In genomic region chr7:130143334-130143732, GRCh38 we compare ENCODE assay signal across 22 cellular contexts.
DNase-seq lines count a peak whose midpoint lies in the region; ATAC-seq, FAIRE-seq and TF ChIP-seq lines count a peak whose summit lies in the region.
"Had no signal": no experiment of that assay in that cellular context is flagged by ENCODE, and none has a peak within 500 bp of the region (broad histone marks: within the 10 kb centered on the region; RNA-seq: fewer than 3 reads in every experiment).

No MANE protein-coding gene starts in this region.

- no peak overlapping the region for H2AK5ac ChIP-seq in trophoblast cell (ENCODE audit: low read length)

- H3K27ac ChIP-seq in pancreas: peak overlapping the region in 3 of 4 donors; percentile 60 to 87 (median 67)
- no peak overlapping the region for H3K27ac ChIP-seq in trophoblast cell (ENCODE audit: low read depth, low read length)

- TF ChIP-seq CTCF in pancreas (IDR thresholded peaks at IDR 0.05): no peak

- no peak overlapping the region for H3K9ac ChIP-seq in trophoblast cell (ENCODE audit: low read length)
- H3K9ac ChIP-seq: SK-N-SH had no signal

- peaks cover 0 to 4% (median 0%) of the 10 kb centered on the region in 3 donors for H3K4me1 ChIP-seq in pancreas
- H3K4me1 ChIP-seq in trophoblast cell (ENCODE audit: control insufficient read depth in 1 of 2, insufficient read depth in 2 of 2, low read length in 2 of 2): peaks cover 13 to 22% of the 10 kb centered on the region in 2 experiments

- no peak overlapping the region for H3K4ac ChIP-seq in trophoblast cell (ENCODE audit: low read depth, low read length)

- H3K14ac ChIP-seq in trophoblast cell (ENCODE audit: low read length): no peak overlapping the region

- H3K4me3 Mint-ChIP-seq in activated naive CD8-positive, alpha-beta T cell: peak overlapping the region; percentile 25
- H3K4me3 Mint-ChIP-seq in activated naive CD8-positive, alpha-beta T cell treated with anti-CD3 and anti-CD28 coated beads for 36 hours: no peak overlapping the region
- no peak overlapping the region for H3K4me3 Mint-ChIP-seq in memory B cell
- H3K4me3 Mint-ChIP-seq: activated naive CD4-positive, alpha-beta T cell treated with anti-CD3 and anti-CD28 coated beads for 36 hours had no signal

- H2BK12ac ChIP-seq in trophoblast cell (ENCODE audit: low read length): no peak overlapping the region

- H3K18ac ChIP-seq in trophoblast cell (ENCODE audit: low read length): no peak overlapping the region

- no peak overlapping the region for H2BK5ac ChIP-seq in trophoblast cell (ENCODE audit: low read depth, low read length, poor library complexity)

- H4K12ac ChIP-seq in trophoblast cell (ENCODE audit: low read depth, low read length): no peak overlapping the region

- H3K36me3 ChIP-seq in pancreas (no peaks in the 10 kb centered on the region), trophoblast cell (ENCODE audit: control insufficient read depth in 1 of 2, insufficient read depth in 2 of 2, low read length in 2 of 2) (peaks cover 6 to 7% of the 10 kb centered on the region in 2 experiments)

- H3K23ac ChIP-seq in trophoblast cell (ENCODE audit: low read length): no peak overlapping the region

- no peak overlapping the region for H4K91ac ChIP-seq in trophoblast cell (ENCODE audit: low read depth, low read length)

- peaks cover 2% of the 10 kb centered on the region for H3K36me3 Mint-ChIP-seq in activated naive CD8-positive, alpha-beta T cell
- no peaks in the 10 kb centered on the region for H3K36me3 Mint-ChIP-seq in activated naive CD8-positive, alpha-beta T cell treated with anti-CD3 and anti-CD28 coated beads for 36 hours
- H3K36me3 Mint-ChIP-seq in memory B cell: no peaks in the 10 kb centered on the region

- WGBS in pancreas, 2 donors: 94% methylated on average over 5 of the region's 5 CpGs
- WGBS in trophoblast cell (ENCODE audit: extremely low coverage, insufficient coverage, insufficient read length): no CpG with 5 or more reads among the region's 5 CpGs

- H3K27me3 ChIP-seq in pancreas (no peaks in the 10 kb centered on the region), trophoblast cell (ENCODE audit: insufficient read depth, low read length) (no peaks in the 10 kb centered on the region)

- in situ Hi-C loops in ACHN (cut with HindIII; ENCODE audit: low pct_ligation_motif_present, low pct_unique_long_range_greater_than_20kb, low sequenced_read_pairs): no loop called here

- no peak for DNase-seq in activated naive CD8-positive, alpha-beta T cell treated with anti-CD3 and anti-CD28 coated beads for 36 hours
- no peak for DNase-seq in memory B cell (ENCODE audit: low spot score in 2 of 2)
- no peak for DNase-seq in pancreas
- DNase-seq in trophoblast cell: no peak
- no peak for DNase-seq in ACHN
- DNase-seq: activated CD4-positive, alpha-beta T cell treated with anti-CD3 and anti-CD28 coated beads, Interleukin-2, amount 50 U/mL, for 48 hours; activated CD4-positive, CD25-positive, alpha-beta regulatory T cell treated with anti-CD3 and anti-CD28 coated beads, Interleukin-2, amount 50 U/mL, for 72 hours; activated naive CD4-positive, alpha-beta T cell treated with anti-CD3 and anti-CD28 coated beads for 36 hours; CD8-positive, alpha-beta T cell; GOT3; Karpas-422; NCI-H1417; NCI-H2029 treated with DMSO at 0.1 percent for 48 hours; NCI-H524 treated with DMSO at 0.1 percent for 48 hours; OCI-M1; SK-N-SH; stimulated activated CD4-positive, alpha-beta T cell treated with anti-CD3 and anti-CD28 coated beads, Interleukin-4, amount 100 ng/mL, for 1 hour had no signal

- H3K27ac Mint-ChIP-seq in activated naive CD8-positive, alpha-beta T cell: no peak overlapping the region
- H3K27ac Mint-ChIP-seq in activated naive CD8-positive, alpha-beta T cell treated with anti-CD3 and anti-CD28 coated beads for 36 hours: no peak overlapping the region
- H3K27ac Mint-ChIP-seq in memory B cell: peak overlapping the region; percentile 87
- H3K27ac Mint-ChIP-seq: activated naive CD4-positive, alpha-beta T cell treated with anti-CD3 and anti-CD28 coated beads for 36 hours; CD8-positive, alpha-beta T cell had no signal

- H3K79me1 ChIP-seq in trophoblast cell (ENCODE audit: low read length): peaks cover 9% of the 10 kb centered on the region

- H3K79me2 ChIP-seq in trophoblast cell (ENCODE audit: control insufficient read depth, insufficient read depth, low read length, poor library complexity): peaks cover 2% of the 10 kb centered on the region

- H3K4me3 ChIP-seq in pancreas (no peak overlapping the region), trophoblast cell (ENCODE audit: low read depth, low read length) (no peak overlapping the region)

- no peak for FAIRE-seq in pancreas (lab: Jason Lieb, UNC)
- FAIRE-seq: endothelial cell of umbilical vein, frontal cortex had no signal

- no peak overlapping the region for H2AFZ ChIP-seq in trophoblast cell (ENCODE audit: insufficient read depth, low read length, poor library complexity)

- H3K9me3 ChIP-seq in pancreas (no peaks in the 10 kb centered on the region), trophoblast cell (ENCODE audit: insufficient read depth, low read depth, low read length) (no peaks in the 10 kb centered on the region)
- H3K9me3 ChIP-seq: SK-N-SH had no signal

- H3K4me2 ChIP-seq in trophoblast cell (ENCODE audit: low read length): no peak overlapping the region

- no peak overlapping the region for H4K8ac ChIP-seq in trophoblast cell (ENCODE audit: low read depth, low read length)

- H3K4me1 Mint-ChIP-seq in activated naive CD8-positive, alpha-beta T cell (ENCODE audit: low read depth): peaks cover 14% of the 10 kb centered on the region
- peaks cover 7% of the 10 kb centered on the region for H3K4me1 Mint-ChIP-seq in activated naive CD8-positive, alpha-beta T cell treated with anti-CD3 and anti-CD28 coated beads for 36 hours
- peaks cover 26% of the 10 kb centered on the region for H3K4me1 Mint-ChIP-seq in memory B cell

- H3K9me3 Mint-ChIP-seq in activated naive CD8-positive, alpha-beta T cell (ENCODE audit: low read depth): no peaks in the 10 kb centered on the region
- no peaks in the 10 kb centered on the region for H3K9me3 Mint-ChIP-seq in activated naive CD8-positive, alpha-beta T cell treated with anti-CD3 and anti-CD28 coated beads for 36 hours
- no peaks in the 10 kb centered on the region for H3K9me3 Mint-ChIP-seq in memory B cell
- H3K9me3 Mint-ChIP-seq: activated naive CD4-positive, alpha-beta T cell treated with anti-CD3 and anti-CD28 coated beads for 36 hours; CD8-positive, alpha-beta T cell had no signal

- no peak overlapping the region for H2BK120ac ChIP-seq in trophoblast cell (ENCODE audit: insufficient read depth, low read length, poor library complexity)

- no peaks in the 10 kb centered on the region for H3K27me3 Mint-ChIP-seq in activated naive CD8-positive, alpha-beta T cell
- no peaks in the 10 kb centered on the region for H3K27me3 Mint-ChIP-seq in activated naive CD8-positive, alpha-beta T cell treated with anti-CD3 and anti-CD28 coated beads for 36 hours
- no peaks in the 10 kb centered on the region for H3K27me3 Mint-ChIP-seq in memory B cell

- ATAC-seq in memory B cell (ENCODE audit: low read depth) (no peak), pancreas (no peak), HG02885 (IDR thresholded peaks at IDR 0.05; ENCODE audit: poor library complexity, unreplicated experiment) (no peak), GM21515 (IDR thresholded peaks at IDR 0.05; ENCODE audit: unreplicated experiment) (no peak)
- ATAC-seq: CD8-positive, alpha-beta T cell had no signal

- intact Hi-C loops in pancreas (cut with DNase I): no loop called here
